ENCODE assay signal across 22 cellular contexts in the genomic region with DNA sequence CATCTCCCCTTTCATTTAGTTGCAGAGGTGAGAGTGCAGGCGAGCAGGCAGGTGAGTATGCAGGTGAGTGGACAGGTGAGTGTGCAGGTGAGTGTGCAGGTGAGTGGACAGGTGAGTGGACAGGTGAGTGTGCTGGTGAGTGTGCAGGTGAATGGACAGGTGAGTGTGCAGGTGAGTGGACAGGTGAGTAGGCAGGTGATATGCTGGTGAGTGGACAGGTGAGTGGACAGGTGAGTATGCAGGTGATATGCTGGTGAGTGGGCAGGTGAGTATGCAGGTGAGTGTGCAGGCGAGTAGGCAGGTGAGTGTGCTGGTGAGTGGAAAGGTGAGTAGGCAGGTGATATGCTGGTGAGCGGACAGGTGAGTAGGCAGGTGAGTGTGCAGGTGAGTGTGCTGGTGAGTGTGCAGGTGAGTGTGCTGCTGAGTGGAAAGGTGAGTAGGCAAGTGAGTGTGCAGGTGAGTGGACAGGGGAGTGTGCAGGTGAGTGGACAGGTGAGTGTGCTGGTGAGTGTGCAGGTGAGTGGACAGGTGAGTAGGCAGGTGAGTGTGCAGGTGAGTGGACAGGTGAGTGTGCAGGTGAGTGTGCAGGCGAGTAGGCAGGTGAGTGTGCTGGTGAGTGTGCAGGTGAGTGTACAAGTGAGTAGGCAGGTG.
DNase-seq lines count a peak whose midpoint lies in the region; ATAC-seq and TF ChIP-seq lines count a peak whose summit lies in the region.
"Had no signal": no experiment of that assay in that cellular context is flagged by ENCODE, and none has a peak within 500 bp of the region (broad histone marks: within the 10 kb centered on the region; RNA-seq: fewer than 3 reads in every experiment).

No MANE protein-coding gene starts in this region.

- H3K4me1 Mint-ChIP-seq in natural killer cell treated with Interleukin-12 subunit alpha and Interleukin-12 subunit beta and Interleukin-15 and Interleukin-18, amount 100 ng/mL, for 72 hours (ENCODE audit: low read depth in 2 of 2) = peaks cover 5 to 10% of the 10 kb centered on the region in 2 donors
- H3K4me1 Mint-ChIP-seq in natural killer cell (peaks cover 0 to 6% of the 10 kb centered on the region in 2 donors), WTC11 (no peaks in the 10 kb centered on the region), nephron progenitor cell (peaks cover 48% of the 10 kb centered on the region)
- H3K4me1 Mint-ChIP-seq: T-helper 17 cell had no signal

- intact Hi-C loops in natural killer cell (cut with micrococcal nuclease) = no loop called here
- intact Hi-C loops in upper lobe of right lung (cut with DNase I) = no loop called here

- H3K4me1 ChIP-seq in upper lobe of right lung = no peaks in the 10 kb centered on the region
- H3K4me1 ChIP-seq: adrenal gland, Peyer's patch had no signal

- no peak overlapping the region for H3K4me3 ChIP-seq in upper lobe of right lung
- H3K4me3 ChIP-seq: adrenal gland, Peyer's patch, SK-N-MC had no signal

- H3K36me3 Mint-ChIP-seq in natural killer cell treated with Interleukin-12 subunit alpha and Interleukin-12 subunit beta and Interleukin-15 and Interleukin-18, amount 100 ng/mL, for 72 hours = no peaks in the 10 kb centered on the region
- H3K36me3 Mint-ChIP-seq in natural killer cell = no peaks in the 10 kb centered on the region
- H3K36me3 Mint-ChIP-seq in WTC11 = no peaks in the 10 kb centered on the region
- no peaks in the 10 kb centered on the region for H3K36me3 Mint-ChIP-seq in nephron progenitor cell (ENCODE audit: low read depth)
- H3K36me3 Mint-ChIP-seq: CD8-positive, alpha-beta T cell; naive B cell had no signal

- H3K27ac Mint-ChIP-seq in natural killer cell treated with Interleukin-12 subunit alpha and Interleukin-12 subunit beta and Interleukin-15 and Interleukin-18, amount 100 ng/mL, for 72 hours = peak overlapping the region; percentile 60 to 64
- H3K27ac Mint-ChIP-seq in natural killer cell (no peak overlapping the region), WTC11 (peak overlapping the region; percentile 9; the same call in 1 of the 2 replicates), nephron progenitor cell (no peak overlapping the region)
- H3K27ac Mint-ChIP-seq: activated T-helper 17 cell treated with anti-CD3 and anti-CD28 coated beads, Interleukin-2, amount 50 U/mL, for 72 hours; CD8-positive, alpha-beta T cell; HFFc6; T-helper 17 cell had no signal

- no peak overlapping the region for H3K4me3 Mint-ChIP-seq in natural killer cell treated with Interleukin-12 subunit alpha and Interleukin-12 subunit beta and Interleukin-15 and Interleukin-18, amount 100 ng/mL, for 72 hours
- H3K4me3 Mint-ChIP-seq in natural killer cell (no peak overlapping the region), WTC11 (no peak overlapping the region), nephron progenitor cell (peak overlapping the region; percentile 38)
- H3K4me3 Mint-ChIP-seq: activated T-helper 17 cell treated with anti-CD3 and anti-CD28 coated beads, Interleukin-2, amount 50 U/mL, for 72 hours; CD8-positive, alpha-beta T cell; HFFc6; naive B cell; T-helper 17 cell had no signal

- CTCF ChIA-PET in WTC11 (lab: Charles Lee) = no interaction called here

- H3K27me3 Mint-ChIP-seq in natural killer cell treated with Interleukin-12 subunit alpha and Interleukin-12 subunit beta and Interleukin-15 and Interleukin-18, amount 100 ng/mL, for 72 hours = peaks cover 3 to 8% of the 10 kb centered on the region in 2 donors
- peaks cover 0 to 5% of the 10 kb centered on the region in 2 donors for H3K27me3 Mint-ChIP-seq in natural killer cell (ENCODE audit: low read depth in 2 of 2)
- no peaks in the 10 kb centered on the region; the same call in none of the 2 replicates for H3K27me3 Mint-ChIP-seq in WTC11 (ENCODE audit: low read depth)
- H3K27me3 Mint-ChIP-seq in nephron progenitor cell (ENCODE audit: low read depth, poor library complexity) = peaks cover 27% of the 10 kb centered on the region

- H3K27me3 ChIP-seq in upper lobe of right lung = no peaks in the 10 kb centered on the region
- H3K27me3 ChIP-seq: adrenal gland, Peyer's patch had no signal

- no peak for ATAC-seq in natural killer cell treated with Interleukin-12 subunit alpha and Interleukin-12 subunit beta and Interleukin-15 and Interleukin-18, amount 100 ng/mL, for 72 hours
- ATAC-seq in natural killer cell (no peak), WTC11 (no peak), upper lobe of right lung (no peak), HG03280 (IDR thresholded peaks at IDR 0.05; ENCODE audit: unreplicated experiment) (no peak)
- ATAC-seq: activated T-helper 17 cell treated with anti-CD3 and anti-CD28 coated beads, Interleukin-2, amount 50 U/mL, for 72 hours; CD8-positive, alpha-beta T cell; T-helper 17 cell had no signal

- no peaks in the 10 kb centered on the region for H3K36me3 ChIP-seq in upper lobe of right lung
- H3K36me3 ChIP-seq: adrenal gland, Peyer's patch had no signal

- H3K9me3 ChIP-seq in upper lobe of right lung = no peaks in the 10 kb centered on the region
- H3K9me3 ChIP-seq: adrenal gland, Peyer's patch had no signal

- TF ChIP-seq CTCF in natural killer cell (IDR thresholded peaks at IDR 0.05) (no peak), WTC11 (IDR thresholded peaks at IDR 0.05) (no peak), nephron progenitor cell (IDR thresholded peaks at IDR 0.05) (no peak), upper lobe of right lung (IDR thresholded peaks at IDR 0.05) (no peak)

- DNase-seq in natural killer cell treated with Interleukin-12 subunit alpha and Interleukin-12 subunit beta and Interleukin-15 and Interleukin-18, amount 100 ng/mL, for 72 hours (ENCODE audit: low spot score) = no peak
- no peak for DNase-seq in natural killer cell
- DNase-seq in WTC11 (ENCODE audit: low spot score) = no peak
- DNase-seq in nephron progenitor cell = no peak
- peak; percentile 22 for DNase-seq in upper lobe of right lung
- DNase-seq in CD1c-positive myeloid dendritic cell (ENCODE audit: extremely low spot score) = no peak
- DNase-seq in GM19238 (ENCODE audit: insufficient read length, low spot score) = no peak
- DNase-seq: activated CD4-positive, alpha-beta T cell treated with anti-CD3 and anti-CD28 coated beads, Interleukin-2, amount 50 U/mL, for 1 hour; adrenal gland; CD8-positive, alpha-beta T cell; GF-D8; HFFc6; mesendoderm; naive B cell; NCI-H1105 treated with DMSO at 0.1 percent for 48 hours; NCI-H446; NK-92 treated with Interleukin-12 subunit alpha and Interleukin-12 subunit beta, amount 100 ng/mL, for 24 hours; Peyer's patch; T-helper 17 cell had no signal

- POLR2A ChIA-PET in WTC11 (lab: Charles Lee) = no interaction called here

- peaks cover 6% of the 10 kb centered on the region for H3K9me3 Mint-ChIP-seq in natural killer cell treated with Interleukin-12 subunit alpha and Interleukin-12 subunit beta and Interleukin-15 and Interleukin-18, amount 100 ng/mL, for 72 hours
- H3K9me3 Mint-ChIP-seq in natural killer cell (peaks cover 0 to 3% of the 10 kb centered on the region in 2 donors), WTC11 (peaks cover 4% of the 10 kb centered on the region; the same call in 1 of the 2 replicates), nephron progenitor cell (peaks cover 3% of the 10 kb centered on the region)
- H3K9me3 Mint-ChIP-seq: activated T-helper 17 cell treated with anti-CD3 and anti-CD28 coated beads, Interleukin-2, amount 50 U/mL, for 72 hours; CD8-positive, alpha-beta T cell had no signal

- no peak overlapping the region for H3K27ac ChIP-seq in upper lobe of right lung
- H3K27ac ChIP-seq: adrenal gland, Peyer's patch, SK-N-MC had no signal

TF ChIP-seq in WTC11, 78 proteins besides CTCF, POLR2A, EP300 and RAD21:
- TF ChIP-seq, protein P1, sequence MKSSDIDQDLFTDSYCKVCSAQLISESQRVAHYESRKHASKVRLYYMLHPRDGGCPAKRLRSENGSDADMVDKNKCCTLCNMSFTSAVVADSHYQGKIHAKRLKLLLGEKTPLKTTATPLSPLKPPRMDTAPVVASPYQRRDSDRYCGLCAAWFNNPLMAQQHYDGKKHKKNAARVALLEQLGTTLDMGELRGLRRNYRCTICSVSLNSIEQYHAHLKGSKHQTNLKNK (CRISPR knock-in tag; IDR thresholded peaks at IDR 0.05) = no peak
- TF ChIP-seq FOXK1 (CRISPR knock-in tag; IDR thresholded peaks at IDR 0.05) (no peak), NFYB (CRISPR knock-in tag; conservative IDR thresholded peaks at IDR 0.05; ENCODE audit: low read depth) (no peak), NFE2L1 (CRISPR knock-in tag; IDR thresholded peaks at IDR 0.05) (no peak), RELA (CRISPR knock-in tag; IDR thresholded peaks at IDR 0.05; ENCODE audit: borderline replicate concordance) (no peak), TCF7 (CRISPR knock-in tag; IDR thresholded peaks at IDR 0.05; ENCODE audit: low read depth) (no peak), TP53 (CRISPR knock-in tag; IDR thresholded peaks at IDR 0.05) (no peak), ZNF396 (CRISPR knock-in tag; IDR thresholded peaks at IDR 0.05; ENCODE audit: borderline replicate concordance) (no peak), CREB1 (CRISPR knock-in tag; IDR thresholded peaks at IDR 0.05) (no peak), ZNF423 (CRISPR knock-in tag; IDR thresholded peaks at IDR 0.05) (no peak), ZNF416 (CRISPR knock-in tag; IDR thresholded peaks at IDR 0.05) (no peak), EMX1 (CRISPR knock-in tag; IDR thresholded peaks at IDR 0.05) (no peak)
- TF ChIP-seq, protein P2, sequence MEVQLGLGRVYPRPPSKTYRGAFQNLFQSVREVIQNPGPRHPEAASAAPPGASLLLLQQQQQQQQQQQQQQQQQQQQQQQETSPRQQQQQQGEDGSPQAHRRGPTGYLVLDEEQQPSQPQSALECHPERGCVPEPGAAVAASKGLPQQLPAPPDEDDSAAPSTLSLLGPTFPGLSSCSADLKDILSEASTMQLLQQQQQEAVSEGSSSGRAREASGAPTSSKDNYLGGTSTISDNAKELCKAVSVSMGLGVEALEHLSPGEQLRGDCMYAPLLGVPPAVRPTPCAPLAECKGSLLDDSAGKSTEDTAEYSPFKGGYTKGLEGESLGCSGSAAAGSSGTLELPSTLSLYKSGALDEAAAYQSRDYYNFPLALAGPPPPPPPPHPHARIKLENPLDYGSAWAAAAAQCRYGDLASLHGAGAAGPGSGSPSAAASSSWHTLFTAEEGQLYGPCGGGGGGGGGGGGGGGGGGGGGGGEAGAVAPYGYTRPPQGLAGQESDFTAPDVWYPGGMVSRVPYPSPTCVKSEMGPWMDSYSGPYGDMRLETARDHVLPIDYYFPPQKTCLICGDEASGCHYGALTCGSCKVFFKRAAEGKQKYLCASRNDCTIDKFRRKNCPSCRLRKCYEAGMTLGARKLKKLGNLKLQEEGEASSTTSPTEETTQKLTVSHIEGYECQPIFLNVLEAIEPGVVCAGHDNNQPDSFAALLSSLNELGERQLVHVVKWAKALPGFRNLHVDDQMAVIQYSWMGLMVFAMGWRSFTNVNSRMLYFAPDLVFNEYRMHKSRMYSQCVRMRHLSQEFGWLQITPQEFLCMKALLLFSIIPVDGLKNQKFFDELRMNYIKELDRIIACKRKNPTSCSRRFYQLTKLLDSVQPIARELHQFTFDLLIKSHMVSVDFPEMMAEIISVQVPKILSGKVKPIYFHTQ (CRISPR knock-in tag; IDR thresholded peaks at IDR 0.05) = no peak

Comparison
In these comparisons a context has a peak if more than half of its experiments do, and no peak if none do; other contexts are left out.
1. H3K27ac Mint-ChIP-seq: peak in natural killer cell treated with Interleukin-12 subunit alpha and Interleukin-12 subunit beta and Interleukin-15 and Interleukin-18, amount 100 ng/mL, for 72 hours (2 of 2) and WTC11 (single experiment); none in natural killer cell (0 of 2) and nephron progenitor cell (single experiment).